31 cellular contexts compared by ENCODE assay signal in genomic region chr20:6039766-6040165, GRCh38. TPM values are rescaled to one million over a fixed set of nuclear protein-coding genes. Genes with fewer than 3 reads are reported as not detected.
"Had no signal": no experiment of that assay in that cellular context is flagged by ENCODE, and none has a peak within 500 bp of the region (broad histone marks: within the 10 kb centered on the region; RNA-seq: fewer than 3 reads in every experiment).

No MANE protein-coding gene starts in this region.

- DNase-seq: hippocampal formation; kidney glomerular epithelial cell; left cardiac atrium; lower lobe of right lung; mammary epithelial cell; mesenchymal stem cell; naive B cell; natural killer cell; nucleus accumbens; pancreas; posterior cingulate gyrus; retina; right cardiac atrium; sigmoid colon; small intestine; spleen; stimulated activated CD4-positive, alpha-beta T cell treated with anti-CD3 and anti-CD28 coated beads, Interleukin-4, amount 100 ng/mL, for 24 hours; stimulated activated naive CD4-positive, alpha-beta T cell; tibial artery; trophoblast cell; upper lobe of right lung had no signal

- H3K9me3 Mint-ChIP-seq: natural killer cell; stimulated activated effector memory CD8-positive, alpha-beta T cell treated with anti-CD3 and anti-CD28 coated beads, Interleukin-12 subunit alpha, Interleukin-12 subunit beta, amount 100 ng/mL, for 72 hours; stimulated activated naive CD8-positive, alpha-beta T cell treated with anti-CD3 and anti-CD28 coated beads, Interleukin-15, Interleukin-2, amounts not matched to agents 100 ng/mL and 50 ng/mL, for 24 hours had no signal

- H3K27ac Mint-ChIP-seq: natural killer cell; stimulated activated effector memory CD8-positive, alpha-beta T cell treated with anti-CD3 and anti-CD28 coated beads, Interleukin-12 subunit alpha, Interleukin-12 subunit beta, amount 100 ng/mL, for 72 hours; stimulated activated naive CD8-positive, alpha-beta T cell treated with anti-CD3 and anti-CD28 coated beads, Interleukin-15, Interleukin-2, amounts not matched to agents 100 ng/mL and 50 ng/mL, for 24 hours had no signal

- H3K4me3 Mint-ChIP-seq: naive B cell; natural killer cell; stimulated activated effector memory CD8-positive, alpha-beta T cell treated with anti-CD3 and anti-CD28 coated beads, Interleukin-12 subunit alpha, Interleukin-12 subunit beta, amount 100 ng/mL, for 72 hours; stimulated activated naive CD8-positive, alpha-beta T cell treated with anti-CD3 and anti-CD28 coated beads, Interleukin-15, Interleukin-2, amounts not matched to agents 100 ng/mL and 50 ng/mL, for 24 hours had no signal

- H3K36me3 ChIP-seq: prostate gland had no signal

- H3K36me3 Mint-ChIP-seq: natural killer cell had no signal

- H3K27ac ChIP-seq: lower lobe of right lung, pancreas, prostate gland, sigmoid colon, spleen, suprapubic skin, thoracic aorta, tibial artery, upper lobe of right lung had no signal

- H3K4me3 ChIP-seq: lower lobe of right lung, pancreas, prostate gland, sigmoid colon, spleen, suprapubic skin, thoracic aorta, tibial artery, upper lobe of right lung had no signal

- H3K27me3 Mint-ChIP-seq: naive B cell; stimulated activated naive CD8-positive, alpha-beta T cell treated with anti-CD3 and anti-CD28 coated beads, Interleukin-15, Interleukin-2, amounts not matched to agents 100 ng/mL and 50 ng/mL, for 24 hours had no signal

- ATAC-seq: left lobe of liver; natural killer cell; pancreas; right cardiac atrium; stimulated activated effector memory CD8-positive, alpha-beta T cell treated with anti-CD3 and anti-CD28 coated beads, Interleukin-12 subunit alpha, Interleukin-12 subunit beta, amount 100 ng/mL, for 72 hours had no signal

- H3K9me3 ChIP-seq: lower lobe of right lung, pancreas, prostate gland, sigmoid colon, spleen, suprapubic skin, thoracic aorta, tibial artery, upper lobe of right lung had no signal

- FAIRE-seq: keratinocyte, pancreas, small intestine, urothelium cell line had no signal

- H3K27me3 ChIP-seq: pancreas, sigmoid colon, spleen, suprapubic skin, tibial artery, upper lobe of right lung had no signal

- H3K4me1 ChIP-seq: prostate gland, suprapubic skin had no signal

RNA-seq across cellular contexts. Expression of gene LRRN4, which starts 14.1 kb away (rescaled TPM):
- total RNA-seq: mononuclear cell, natural killer cell, osteoblast had no signal
- polyA plus RNA-seq: spleen had no signal
